26 cellular contexts compared by ENCODE assay signal in genomic region chr15:58047149-58047548, GRCh38.
"Had no signal": no experiment of that assay in that cellular context is flagged by ENCODE, and none has a peak within 500 bp of the region (broad histone marks: within the 10 kb centered on the region; RNA-seq: fewer than 3 reads in every experiment).

No MANE protein-coding gene starts in this region.

- H3K4me3 ChIP-seq: ovary, psoas muscle, right lobe of liver, sigmoid colon, stomach, thoracic aorta, thyroid gland, tibial nerve, upper lobe of left lung, vagina had no signal

- H3K27ac ChIP-seq: neutrophil, ovary, parathyroid adenoma, psoas muscle, right lobe of liver, sigmoid colon, stomach, thoracic aorta, thyroid gland, tibial nerve, upper lobe of left lung, vagina had no signal

- H3K36me3 ChIP-seq: neutrophil, ovary, right lobe of liver, sigmoid colon, stomach, thoracic aorta, thyroid gland, tibial nerve, upper lobe of left lung, vagina had no signal

- H3K9me3 ChIP-seq: neutrophil, ovary, psoas muscle, right lobe of liver, sigmoid colon, stomach, thoracic aorta, thyroid gland, tibial nerve, upper lobe of left lung, vagina had no signal

- H3K27me3 ChIP-seq: ovary, right lobe of liver, sigmoid colon, thyroid gland, upper lobe of left lung, vagina had no signal

- H3K79me2 ChIP-seq: parathyroid adenoma had no signal

- FAIRE-seq: small intestine, urothelium cell line had no signal

- DNase-seq: natural killer cell; nucleus accumbens; ovary; posterior cingulate gyrus; psoas muscle; right cardiac atrium; right lobe of liver; sigmoid colon; small intestine; stimulated activated CD4-positive, alpha-beta T cell treated with anti-CD3 and anti-CD28 coated beads, Interleukin-15, amount 100 ng/mL, for 24 hours; stimulated activated CD4-positive, alpha-beta T cell treated with anti-CD3 and anti-CD28 coated beads, Interleukin-2, amount 100 ng/mL, for 24 hours; stimulated activated CD4-positive, alpha-beta T cell treated with anti-CD3 and anti-CD28 coated beads, Interleukin-2, amount 100 ng/mL, for 48 hours; stimulated activated CD4-positive, alpha-beta T cell treated with anti-CD3 and anti-CD28 coated beads, Interleukin-4, amount 100 ng/mL, for 24 hours; stimulated activated naive B cell treated with anti-CD40 and anti-IgM and Interleukin-4, amounts not matched to agents 10 μg/mL and 1 μg/mL and 100 μg/mL, for 72 hours; stimulated activated naive CD4-positive, alpha-beta T cell treated with Interleukin-2 at 50 U/mL for 16 hours; stomach; thyroid gland; trophoblast cell; upper lobe of left lung had no signal

- ATAC-seq: natural killer cell; psoas muscle; right cardiac atrium; right lobe of liver; stimulated activated effector memory CD8-positive, alpha-beta T cell treated with anti-CD3 and anti-CD28 coated beads, Interleukin-12 subunit alpha, Interleukin-12 subunit beta, amount 100 ng/mL, for 72 hours; stimulated activated naive B cell treated with anti-CD40 and anti-IgM and Interleukin-4, amounts not matched to agents 10 μg/mL and 1 μg/mL and 100 μg/mL, for 72 hours had no signal

- H2AFZ ChIP-seq: parathyroid adenoma had no signal

- H3K4me1 ChIP-seq: parathyroid adenoma, psoas muscle, right lobe of liver, sigmoid colon, stomach, thyroid gland, tibial nerve, vagina had no signal
